11 cellular contexts compared by ENCODE assay signal in genomic region chr2:68412127-68412819, GRCh38. TPM values are rescaled to one million over a fixed set of nuclear protein-coding genes. Genes with fewer than 3 reads are reported as not detected.
DNase-seq lines count a peak whose midpoint lies in the region; ATAC-seq and TF ChIP-seq lines count a peak whose summit lies in the region.
"Had no signal": no experiment of that assay in that cellular context is flagged by ENCODE, and none has a peak within 500 bp of the region (broad histone marks: within the 10 kb centered on the region; RNA-seq: fewer than 3 reads in every experiment).

No MANE protein-coding gene starts in this region.

- no peak overlapping the region for H2AFZ ChIP-seq in Karpas-422 (ENCODE audit: low read length)

- peak overlapping the region; percentile 85 for H3K4me2 ChIP-seq in Karpas-422 (ENCODE audit: low read depth, low read length, poor library complexity, severe bottlenecking)

- TF ChIP-seq CTCF in neutrophil (IDR thresholded peaks at IDR 0.05): no peak

- H3K79me2 ChIP-seq in Karpas-422 (ENCODE audit: low read length): no peaks in the 10 kb centered on the region

- H3K9me3 ChIP-seq in Karpas-422 (ENCODE audit: low read length): no peaks in the 10 kb centered on the region
- H3K9me3 ChIP-seq in neutrophil: no peaks in the 10 kb centered on the region

- DNase-seq in Karpas-422 (peak; percentile 66), hypothalamus (lab: John Stamatoyannopoulos, UW) (no peak), occipital lobe (lab: John Stamatoyannopoulos, UW) (no peak)
- DNase-seq in activated CD8-positive, alpha-beta memory T cell treated with anti-CD3 and anti-CD28 coated beads for 24 hours: no peak
- DNase-seq in activated CD4-positive, alpha-beta memory T cell treated with anti-CD3 and anti-CD28 coated beads, Interleukin-2, amount 10 ng/mL, durations not matched to agents 7 days and 5 days: no peak
- DNase-seq: activated gamma-delta T cell treated with Interleukin-2 at 50 U/mL for 16 hours, small intestine had no signal

- POLR2A ChIA-PET in activated CD4-positive, alpha-beta memory T cell treated with anti-CD3 and anti-CD28 coated beads, Interleukin-2, amount 10 ng/mL, durations not matched to agents 7 days and 5 days (lab: Charles Lee): no interaction called here

- H3K4me3 ChIP-seq in Karpas-422 (ENCODE audit: low read length): peak overlapping the region; percentile 47
- H3K4me3 ChIP-seq in neutrophil (ENCODE audit: low read depth in 1 of 2, low read length in 1 of 2): peak overlapping the region in 1 of 2 experiments; percentile 4
- H3K4me3 ChIP-seq: SK-N-MC had no signal

- H3K4me3 Mint-ChIP-seq in activated CD4-positive, alpha-beta memory T cell treated with anti-CD3 and anti-CD28 coated beads, Interleukin-2, amount 10 ng/mL, durations not matched to agents 7 days and 5 days: no peak overlapping the region

- CTCF ChIA-PET in activated CD4-positive, alpha-beta memory T cell treated with anti-CD3 and anti-CD28 coated beads, Interleukin-2, amount 10 ng/mL, durations not matched to agents 7 days and 5 days (lab: Charles Lee): no interaction called here

- H3K9me2 ChIP-seq in Karpas-422 (replicated peaks; ENCODE audit: insufficient read depth, low read length): no peaks in the 10 kb centered on the region

- no peaks in the 10 kb centered on the region for H4K20me1 ChIP-seq in Karpas-422 (ENCODE audit: insufficient read depth, low read depth, low read length)

- peaks cover 3% of the 10 kb centered on the region for H3K36me3 Mint-ChIP-seq in activated CD4-positive, alpha-beta memory T cell treated with anti-CD3 and anti-CD28 coated beads, Interleukin-2, amount 10 ng/mL, durations not matched to agents 7 days and 5 days (ENCODE audit: low read depth)

- H3K9me3 Mint-ChIP-seq in activated CD4-positive, alpha-beta memory T cell treated with anti-CD3 and anti-CD28 coated beads, Interleukin-2, amount 10 ng/mL, durations not matched to agents 7 days and 5 days: peaks cover 12% of the 10 kb centered on the region

- H3K27ac ChIP-seq in Karpas-422 (ENCODE audit: low read length) (peak overlapping the region; percentile 98), neutrophil (peak overlapping the region; percentile 77)
- H3K27ac ChIP-seq: SK-N-MC had no signal

- no peak overlapping the region for H3K27ac Mint-ChIP-seq in activated CD4-positive, alpha-beta memory T cell treated with anti-CD3 and anti-CD28 coated beads, Interleukin-2, amount 10 ng/mL, durations not matched to agents 7 days and 5 days

- H3K27me3 ChIP-seq in Karpas-422 (ENCODE audit: low read length): no peaks in the 10 kb centered on the region
- H3K27me3 ChIP-seq in neutrophil: no peaks in the 10 kb centered on the region

- H3K4me1 Mint-ChIP-seq in activated CD4-positive, alpha-beta memory T cell treated with anti-CD3 and anti-CD28 coated beads, Interleukin-2, amount 10 ng/mL, durations not matched to agents 7 days and 5 days: peaks cover 8% of the 10 kb centered on the region

- H3K27me3 Mint-ChIP-seq in activated CD4-positive, alpha-beta memory T cell treated with anti-CD3 and anti-CD28 coated beads, Interleukin-2, amount 10 ng/mL, durations not matched to agents 7 days and 5 days: peaks cover 12% of the 10 kb centered on the region

- peak; percentile 28 for ATAC-seq in GM19025 (IDR thresholded peaks at IDR 0.05; ENCODE audit: low read depth, unreplicated experiment)
- ATAC-seq in HG02798 (IDR thresholded peaks at IDR 0.05; ENCODE audit: poor library complexity, unreplicated experiment): peak; percentile 44

- H3K4me1 ChIP-seq in Karpas-422 (ENCODE audit: low read length) (peaks cover 82% of the 10 kb centered on the region), neutrophil (ENCODE audit: control insufficient read depth in 1 of 2, insufficient read depth in 1 of 2, low read depth in 1 of 2, low read length in 1 of 2) (peaks cover 17 to 21% of the 10 kb centered on the region in 2 experiments)

- H3K9ac ChIP-seq in Karpas-422 (ENCODE audit: low read length): peak overlapping the region; percentile 67

- H3K36me3 ChIP-seq in Karpas-422 (ENCODE audit: insufficient read depth, low read length) (no peaks in the 10 kb centered on the region), neutrophil (no peaks in the 10 kb centered on the region)

RNA-seq across cellular contexts. Expression of gene PLEK, which starts 47.2 kb away (rescaled TPM):
- 224 and 232 TPM in 2 replicates for total RNA-seq in Karpas-422 (2014; rRNA removed; shearing (Covaris generic); ENCODE audit: low replicate concordance)
- 3.0 TPM for total RNA-seq in occipital lobe
- 10 to 100 TPM in 1 of 2 experiments, 1 to 10 TPM in 1; 9.5 to 10.9 TPM for total RNA-seq in activated CD4-positive, alpha-beta memory T cell treated with anti-CD3 and anti-CD28 coated beads, Interleukin-2, amount 10 ng/mL, durations not matched to agents 7 days and 5 days

RNA-seq across cellular contexts. Expression of gene FBXO48, which starts 54.8 kb away (rescaled TPM):
- total RNA-seq in Karpas-422 (2014; rRNA removed; shearing (Covaris generic); ENCODE audit: low replicate concordance): 0.61 and 1.7 TPM in 2 replicates
- 0.94 TPM for total RNA-seq in occipital lobe
- 1 to 10 TPM; 5.0 to 5.4 TPM for total RNA-seq in activated CD4-positive, alpha-beta memory T cell treated with anti-CD3 and anti-CD28 coated beads, Interleukin-2, amount 10 ng/mL, durations not matched to agents 7 days and 5 days

RNA-seq across cellular contexts. Expression of gene APLF, which starts 55.1 kb away (rescaled TPM):
- total RNA-seq in Karpas-422 (2014; rRNA removed; shearing (Covaris generic); ENCODE audit: low replicate concordance): 2.5 and 5.3 TPM in 2 replicates
- 12.3 TPM for total RNA-seq in occipital lobe
- 1 to 10 TPM; 2.8 to 3.6 TPM for total RNA-seq in activated CD4-positive, alpha-beta memory T cell treated with anti-CD3 and anti-CD28 coated beads, Interleukin-2, amount 10 ng/mL, durations not matched to agents 7 days and 5 days

Comparison
In these comparisons a context has a peak if more than half of its experiments do, and no peak if none do; other contexts are left out.
1. RNA of gene PLEK, which starts 47.2 kb away (total RNA-seq): 224 to 232 TPM in Karpas-422; 9.5 to 10.9 TPM in activated CD4-positive, alpha-beta memory T cell treated with anti-CD3 and anti-CD28 coated beads, Interleukin-2, amount 10 ng/mL, durations not matched to agents 7 days and 5 days and 3.0 TPM in occipital lobe (single experiment); every median in the first group is over 10 times any median in the second.